In the genomic region with DNA sequence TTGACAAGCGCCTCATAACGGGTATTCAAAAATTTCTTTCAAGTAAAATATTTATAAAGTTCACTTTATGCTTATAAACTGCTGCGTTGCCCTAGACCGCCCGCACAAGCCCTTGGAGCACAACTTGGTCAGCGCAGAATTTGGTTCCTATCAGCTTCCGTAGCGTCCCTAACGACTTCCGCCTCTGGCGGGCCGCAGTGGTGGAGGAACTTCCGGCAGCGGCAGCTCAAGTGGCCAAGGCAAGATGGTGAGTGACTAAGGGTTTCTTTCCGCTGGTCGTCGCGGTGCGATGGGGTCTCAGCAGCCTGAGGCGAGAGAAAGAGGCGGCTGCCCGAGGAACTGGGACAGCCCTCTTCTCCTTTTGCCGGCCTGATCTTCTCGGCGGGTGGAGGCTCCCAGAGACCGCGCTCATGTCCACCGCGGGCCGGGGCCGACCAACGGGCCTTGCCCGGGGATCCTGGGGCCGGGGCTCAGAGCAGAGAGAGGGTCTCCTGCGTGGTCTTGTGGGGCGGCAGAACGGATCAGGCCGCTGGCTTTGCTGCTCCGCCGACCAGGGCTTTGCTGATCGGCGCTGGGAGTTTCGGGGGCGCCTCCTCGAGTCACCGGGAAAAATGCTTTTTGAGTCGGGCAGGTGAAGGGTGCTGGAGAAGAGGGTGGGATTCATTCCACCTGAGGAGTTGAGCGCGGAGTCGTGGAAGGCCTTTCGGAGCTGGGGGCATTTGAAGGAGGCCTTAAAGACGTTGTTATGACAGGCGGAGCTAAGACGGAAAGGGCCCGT, we compare ENCODE assay signal across 8 cellular contexts. TPM values are rescaled to one million over a fixed set of nuclear protein-coding genes. Genes with fewer than 3 reads are reported as not detected.
DNase-seq lines count a peak whose midpoint lies in the region; ATAC-seq, FAIRE-seq and TF ChIP-seq lines count a peak whose summit lies in the region.

A gene (plus strand): TSS at position 200 of the 778 bp plus-strand sequence. CDS start 45 bp downstream, at position 245.

- H2AFZ ChIP-seq in keratinocyte (ENCODE audit: control insufficient read depth, low read length), result peak within 1 kb of the TSS; percentile 94

- peaks cover 28% of the 10 kb centered on the region for H3K79me2 ChIP-seq in keratinocyte (ENCODE audit: control insufficient read depth, insufficient read depth, low read length)

- ATAC-seq in GM19025 (IDR thresholded peaks at IDR 0.05; ENCODE audit: low read depth, unreplicated experiment) (peak; percentile 95), HG03342 (IDR thresholded peaks at IDR 0.05; ENCODE audit: unreplicated experiment) (peak; percentile 94)
- ATAC-seq in central memory CD8-positive, alpha-beta T cell (replicated peaks; ENCODE audit: extremely low read depth, poor library complexity, severe bottlenecking), result peak; percentile 89

- peaks cover 29% of the 10 kb centered on the region for H3K36me3 Mint-ChIP-seq in central memory CD8-positive, alpha-beta T cell (ENCODE audit: insufficient read depth)

- H3K9me3 ChIP-seq in keratinocyte (ENCODE audit: control insufficient read depth, low read depth, low read length), result no peaks in the 10 kb centered on the region

- peaks cover 28% of the 10 kb centered on the region for H3K4me1 Mint-ChIP-seq in central memory CD8-positive, alpha-beta T cell

- H3K27ac ChIP-seq in keratinocyte (ENCODE audit: control insufficient read depth, insufficient read depth, low read length), result peak within 1 kb of the TSS; percentile 89

- DNase-seq in AG09309 (ENCODE audit: low read depth), result peak; percentile 85
- peak; percentile 87 to 95 for DNase-seq in NCI-H446 (lab: John Stamatoyannopoulos, UW)
- DNase-seq in activated CD4-positive, CD25-positive, alpha-beta regulatory T cell treated with anti-CD3 and anti-CD28 coated beads, Interleukin-2, amount 50 U/mL, for 16 hours (ENCODE audit: low read depth, low spot score), result peak; percentile 76
- peak; percentile 68 to 79 for DNase-seq in central memory CD8-positive, alpha-beta T cell (ENCODE audit: low spot score in 2 of 2)
- peak; percentile 65 for DNase-seq in keratinocyte (ENCODE audit: low read depth, low spot score)
- peak; percentile 70 to 73 for DNase-seq in stimulated activated CD4-positive, alpha-beta T cell treated with anti-CD3 and anti-CD28 coated beads, Interleukin-15, amount 100 ng/mL, for 1 hour (ENCODE audit: low read depth in 1 of 2, low spot score in 1 of 2)

- H4K20me1 ChIP-seq in keratinocyte (ENCODE audit: control insufficient read depth, extremely low read depth, insufficient read depth, low read length), result no peaks in the 10 kb centered on the region

- TF ChIP-seq CTCF in AG09309 (IDR thresholded peaks at IDR 0.05; ENCODE audit: control insufficient read depth, insufficient read depth, low read depth, low read length, missing control alignments), result no peak
- TF ChIP-seq CTCF in keratinocyte (optimal IDR thresholded peaks at IDR 0.05 in 1 of 3, IDR thresholded peaks at IDR 0.05 in 1 of 3, conservative IDR thresholded peaks at IDR 0.05 in 1 of 3; ENCODE audit: extremely low read depth in 1 of 3, insufficient read depth in 2 of 3, low read length in 3 of 3), result no peak

- H3K36me3 ChIP-seq in keratinocyte (ENCODE audit: control insufficient read depth in 2 of 2, extremely low read depth in 1 of 2, insufficient read depth in 2 of 2, low read length in 2 of 2), result peaks cover 5 to 15% of the 10 kb centered on the region in 2 experiments

- H3K27ac Mint-ChIP-seq in central memory CD8-positive, alpha-beta T cell (ENCODE audit: low read depth), result peak within 1 kb of the TSS; percentile 99

- H3K9me1 ChIP-seq in keratinocyte (ENCODE audit: control insufficient read depth, extremely low read depth, insufficient read depth, low read length), result no peaks in the 10 kb centered on the region

- H3K4me1 ChIP-seq in keratinocyte (ENCODE audit: control insufficient read depth, extremely low read depth, insufficient read depth, low read length), result peaks cover 4% of the 10 kb centered on the region

- no peaks in the 10 kb centered on the region for H3K9me3 Mint-ChIP-seq in central memory CD8-positive, alpha-beta T cell

- dilution Hi-C loops in keratinocyte (cut with MboI; ENCODE audit: extremely low pct_ligation_motif_present, low sequenced_read_pairs), result no loop called here

- FAIRE-seq in keratinocyte (lab: Jason Lieb, UNC), result no peak

- H3K4me3 ChIP-seq in AG09309 (ENCODE audit: control insufficient read depth, low read depth, low read length), result peak within 1 kb of the TSS; percentile 97
- H3K4me3 ChIP-seq in keratinocyte (ENCODE audit: control insufficient read depth in 2 of 3, extremely low read depth in 1 of 3, insufficient read depth in 2 of 3, low read depth in 1 of 3, low read length in 3 of 3), result peak within 1 kb of the TSS; percentile 83 to 91 (median 88)

- H3K9ac ChIP-seq in keratinocyte (ENCODE audit: control insufficient read depth, extremely low read depth, insufficient read depth, low read length), result peak within 1 kb of the TSS; percentile 96

- peak within 1 kb of the TSS; percentile 94 for H3K4me3 Mint-ChIP-seq in central memory CD8-positive, alpha-beta T cell

- peaks cover 28% of the 10 kb centered on the region for H3K27me3 Mint-ChIP-seq in central memory CD8-positive, alpha-beta T cell

- H3K27me3 ChIP-seq in keratinocyte (ENCODE audit: control insufficient read depth, extremely low read depth, insufficient read depth, low read length), result no peaks in the 10 kb centered on the region

- H3K4me2 ChIP-seq in keratinocyte (ENCODE audit: control insufficient read depth, extremely low read depth, insufficient read depth, low read depth, low read length), result peak within 1 kb of the TSS; percentile 79

RNA-seq across cellular contexts. Expression of the gene that starts here (rescaled TPM):
- polyA plus RNA-seq in keratinocyte, result 108 to 237 TPM (median 234 TPM) in 3 replicates
- polyA plus RNA-seq in keratinocyte (2011; ENCODE audit: low read depth), result 147 TPM
- 121 and 168 TPM in 2 replicates for polyA plus RNA-seq in keratinocyte (2011; cell fraction: cytosol; rRNA removed)
- 72.3 and 134 TPM in 2 replicates for polyA plus RNA-seq in keratinocyte (2011; cell fraction: nucleus; rRNA removed)
- 83.0 and 213 TPM in 2 replicates for polyA plus RNA-seq in keratinocyte (2012; ENCODE audit: low replicate concordance)
- polyA minus RNA-seq in keratinocyte, result 10.3 to 85.1 TPM (median 38.2 TPM) in 3 replicates
- polyA minus RNA-seq in keratinocyte (2011; cell fraction: cytosol; rRNA and poly(A)+ RNA removed), result 48.5 TPM
- 22.5 and 36.6 TPM in 2 replicates for polyA minus RNA-seq in keratinocyte (2011; cell fraction: nucleus; rRNA and poly(A)+ RNA removed)

Comparison
In these comparisons a context has a peak if more than half of its experiments do, and no peak if none do; other contexts are left out.
1. Peak in every context shown above with its lines: DNase-seq, ATAC-seq, H3K4me3 ChIP-seq and H3K27ac ChIP-seq.